26 cellular contexts compared by ENCODE assay signal in genomic region chr3:10667269-10667668, GRCh38.
A peak's percentile ranks its signal among the peaks of the same experiment; 100 is the strongest.
DNase-seq lines count a peak whose midpoint lies in the region; ATAC-seq, FAIRE-seq and TF ChIP-seq lines count a peak whose summit lies in the region.
"Had no signal": no experiment of that assay in that cellular context is flagged by ENCODE, and none has a peak within 500 bp of the region (broad histone marks: within the 10 kb centered on the region; RNA-seq: fewer than 3 reads in every experiment).

No MANE protein-coding gene starts in this region.

- no peak overlapping the region for H3K27ac Mint-ChIP-seq in stimulated activated effector memory CD8-positive, alpha-beta T cell treated with anti-CD3 and anti-CD28 coated beads, Interleukin-12 subunit alpha, Interleukin-12 subunit beta, amount 100 ng/mL, for 72 hours
- H3K27ac Mint-ChIP-seq in T-cell (no peak overlapping the region), MCF 10A (ENCODE audit: low read depth, unreplicated experiment) (no peak overlapping the region)
- H3K27ac Mint-ChIP-seq: B cell; CD4-positive, alpha-beta T cell; GM23338 had no signal

- H3K9me3 Mint-ChIP-seq in stimulated activated effector memory CD8-positive, alpha-beta T cell treated with anti-CD3 and anti-CD28 coated beads, Interleukin-12 subunit alpha, Interleukin-12 subunit beta, amount 100 ng/mL, for 72 hours = no peaks in the 10 kb centered on the region
- H3K9me3 Mint-ChIP-seq in T-cell (no peaks in the 10 kb centered on the region), MCF 10A (ENCODE audit: unreplicated experiment) (no peaks in the 10 kb centered on the region)
- H3K9me3 Mint-ChIP-seq: CD4-positive, alpha-beta T cell; GM23338 had no signal

- no peak overlapping the region for H3K4me3 Mint-ChIP-seq in stimulated activated effector memory CD8-positive, alpha-beta T cell treated with anti-CD3 and anti-CD28 coated beads, Interleukin-12 subunit alpha, Interleukin-12 subunit beta, amount 100 ng/mL, for 72 hours
- H3K4me3 Mint-ChIP-seq in T-cell = no peak overlapping the region
- H3K4me3 Mint-ChIP-seq in MCF 10A (ENCODE audit: unreplicated experiment) = no peak overlapping the region
- H3K4me3 Mint-ChIP-seq: B cell; CD4-positive, alpha-beta T cell; GM23338 had no signal

- H3K4me1 ChIP-seq in BLaER1 treated with 17β-estradiol and CSF1 and Interleukin-3, amounts not matched to agents 10 nM and 100 nM = peaks cover 15 to 51% (median 33%) of the 10 kb centered on the region in 10 experiments
- no peaks in the 10 kb centered on the region for H3K4me1 ChIP-seq in mucosa of descending colon (ENCODE audit: low read depth)
- H3K4me1 ChIP-seq: A549, HAP-1 had no signal

- no peak overlapping the region for H3K9ac ChIP-seq in BLaER1 treated with 17β-estradiol and CSF1 and Interleukin-3, amounts not matched to agents 10 nM and 100 nM
- H3K9ac ChIP-seq: KMS-11 had no signal

- H3K4me2 ChIP-seq in BLaER1 treated with 17β-estradiol and CSF1 and Interleukin-3, amounts not matched to agents 10 nM and 100 nM = peak overlapping the region; percentile 52 to 77 (median 66); a peak in 21 of 22 replicates
- H3K4me2 ChIP-seq: A549, GM23338, KMS-11 had no signal

- CTCF ChIA-PET in T-cell (lab: Charles Lee) = no interaction called here
- CTCF ChIA-PET in MCF 10A (lab: Yijun Ruan, JAX) = no interaction called here

- H3K27me3 Mint-ChIP-seq in T-cell (peaks cover 26 to 35% of the 10 kb centered on the region in 2 donors), MCF 10A (ENCODE audit: insufficient read depth, unreplicated experiment) (peaks cover 67% of the 10 kb centered on the region)

- peak; percentile 52 for ATAC-seq in GM18868 (IDR thresholded peaks at IDR 0.05; ENCODE audit: unreplicated experiment)
- peak; percentile 55 for ATAC-seq in stimulated activated effector memory CD8-positive, alpha-beta T cell treated with anti-CD3 and anti-CD28 coated beads, Interleukin-12 subunit alpha, Interleukin-12 subunit beta, amount 100 ng/mL, for 72 hours
- ATAC-seq in T-cell (replicated peaks in 1 of 4) = no peak
- no peak for ATAC-seq in mucosa of descending colon

- H3K27ac ChIP-seq in BLaER1 treated with 17β-estradiol and CSF1 and Interleukin-3, amounts not matched to agents 10 nM and 100 nM = peak overlapping the region in 1 of 11 experiments; percentile 25; a peak in 1 of 22 replicates
- H3K27ac ChIP-seq in caudate nucleus (ENCODE audit: low read depth, low read length) = peak overlapping the region; percentile 80
- H3K27ac ChIP-seq: A549, KMS-11, RWPE1 had no signal

- TF ChIP-seq CTCF in mucosa of descending colon (IDR thresholded peaks at IDR 0.05) (no peak), MCF 10A (IDR thresholded peaks at IDR 0.05; ENCODE audit: unreplicated experiment) (no peak)

- no peak overlapping the region for H3K4me3 ChIP-seq in BLaER1 treated with 17β-estradiol and CSF1 and Interleukin-3, amounts not matched to agents 10 nM and 100 nM
- no peak overlapping the region for H3K4me3 ChIP-seq in mucosa of descending colon
- H3K4me3 ChIP-seq: A549, GM23338, HAP-1 had no signal

- no peak for DNase-seq in caudate nucleus (lab: John Stamatoyannopoulos, UW)
- no peak for DNase-seq in stimulated activated effector memory CD8-positive, alpha-beta T cell treated with anti-CD3 and anti-CD28 coated beads, Interleukin-12 subunit alpha, Interleukin-12 subunit beta, amount 100 ng/mL, for 72 hours (ENCODE audit: low spot score in 2 of 2)
- no peak for DNase-seq in T-cell
- DNase-seq in mucosa of descending colon = no peak
- no peak for DNase-seq in MCF 10A (ENCODE audit: unreplicated experiment)
- DNase-seq in HTR-8/SVneo (ENCODE audit: insufficient read length, low spot score) = no peak
- DNase-seq: CD4-positive, alpha-beta T cell; COR-L47; DMS79 treated with DMSO at 0.1 percent for 48 hours; IMR-90; NCI-H1105 treated with DMSO at 0.1 percent for 48 hours; NCI-H2029 treated with DMSO at 0.1 percent for 48 hours; NCI-H2171; NCI-H345; NCI-H524; NCI-H774; NK-92 treated with Interleukin-12 subunit alpha and Interleukin-12 subunit beta, amount 100 ng/mL, for 24 hours had no signal

- POLR2A ChIA-PET in T-cell (lab: Charles Lee) = no interaction called here
- POLR2A ChIA-PET in MCF 10A (lab: Yijun Ruan, JAX) = no interaction called here

- intact Hi-C loops in mucosa of descending colon (cut with DNase I, micrococcal nuclease) (no loop called here), MCF 10A (cut with micrococcal nuclease) (no loop called here)

- H4K20me1 ChIP-seq in BLaER1 treated with 17β-estradiol and CSF1 and Interleukin-3, amounts not matched to agents 10 nM and 100 nM = no peaks in the 10 kb centered on the region; a peak in 1 of 22 replicates

- H3K4me1 Mint-ChIP-seq in stimulated activated effector memory CD8-positive, alpha-beta T cell treated with anti-CD3 and anti-CD28 coated beads, Interleukin-12 subunit alpha, Interleukin-12 subunit beta, amount 100 ng/mL, for 72 hours = peaks cover 11% of the 10 kb centered on the region
- H3K4me1 Mint-ChIP-seq in T-cell (peaks cover 8 to 9% (median 8%) of the 10 kb centered on the region in 3 donors), MCF 10A (ENCODE audit: insufficient read depth, unreplicated experiment) (no peaks in the 10 kb centered on the region)

- H3K36me3 ChIP-seq in BLaER1 treated with 17β-estradiol and CSF1 and Interleukin-3, amounts not matched to agents 10 nM and 100 nM = no peaks in the 10 kb centered on the region
- H3K36me3 ChIP-seq in mucosa of descending colon (ENCODE audit: low read depth) = no peaks in the 10 kb centered on the region
- H3K36me3 ChIP-seq: HAP-1 had no signal

- no peaks in the 10 kb centered on the region for H3K36me3 Mint-ChIP-seq in stimulated activated effector memory CD8-positive, alpha-beta T cell treated with anti-CD3 and anti-CD28 coated beads, Interleukin-12 subunit alpha, Interleukin-12 subunit beta, amount 100 ng/mL, for 72 hours
- H3K36me3 Mint-ChIP-seq in T-cell (no peaks in the 10 kb centered on the region), MCF 10A (ENCODE audit: insufficient read depth, unreplicated experiment) (no peaks in the 10 kb centered on the region)

- no peaks in the 10 kb centered on the region for H3K27me3 ChIP-seq in BLaER1 treated with 17β-estradiol and CSF1 and Interleukin-3, amounts not matched to agents 10 nM and 100 nM

- BruUV-seq in MCF 10A (replicated peaks; lab: Mats Ljungman, UMichigan) = no TSS peak

- H3K9me3 ChIP-seq in BLaER1 treated with 17β-estradiol and CSF1 and Interleukin-3, amounts not matched to agents 10 nM and 100 nM (replicated peaks in 1 of 11) = no peaks in the 10 kb centered on the region
- H3K9me3 ChIP-seq in mucosa of descending colon = no peaks in the 10 kb centered on the region
- H3K9me3 ChIP-seq: A549, HAP-1 had no signal

- FAIRE-seq in HTR-8/SVneo (lab: Jason Lieb, UNC) = no peak
- FAIRE-seq: A549, GM12892 had no signal

Comparison
In these comparisons a context has a peak if more than half of its experiments do, and no peak if none do; other contexts are left out.
1. ATAC-seq: peak in GM18868 (single experiment) and stimulated activated effector memory CD8-positive, alpha-beta T cell treated with anti-CD3 and anti-CD28 coated beads, Interleukin-12 subunit alpha, Interleukin-12 subunit beta, amount 100 ng/mL, for 72 hours (single experiment); none in T-cell (0 of 4) and mucosa of descending colon (single experiment).